8 cellular contexts compared by ENCODE assay signal in the genomic region with DNA sequence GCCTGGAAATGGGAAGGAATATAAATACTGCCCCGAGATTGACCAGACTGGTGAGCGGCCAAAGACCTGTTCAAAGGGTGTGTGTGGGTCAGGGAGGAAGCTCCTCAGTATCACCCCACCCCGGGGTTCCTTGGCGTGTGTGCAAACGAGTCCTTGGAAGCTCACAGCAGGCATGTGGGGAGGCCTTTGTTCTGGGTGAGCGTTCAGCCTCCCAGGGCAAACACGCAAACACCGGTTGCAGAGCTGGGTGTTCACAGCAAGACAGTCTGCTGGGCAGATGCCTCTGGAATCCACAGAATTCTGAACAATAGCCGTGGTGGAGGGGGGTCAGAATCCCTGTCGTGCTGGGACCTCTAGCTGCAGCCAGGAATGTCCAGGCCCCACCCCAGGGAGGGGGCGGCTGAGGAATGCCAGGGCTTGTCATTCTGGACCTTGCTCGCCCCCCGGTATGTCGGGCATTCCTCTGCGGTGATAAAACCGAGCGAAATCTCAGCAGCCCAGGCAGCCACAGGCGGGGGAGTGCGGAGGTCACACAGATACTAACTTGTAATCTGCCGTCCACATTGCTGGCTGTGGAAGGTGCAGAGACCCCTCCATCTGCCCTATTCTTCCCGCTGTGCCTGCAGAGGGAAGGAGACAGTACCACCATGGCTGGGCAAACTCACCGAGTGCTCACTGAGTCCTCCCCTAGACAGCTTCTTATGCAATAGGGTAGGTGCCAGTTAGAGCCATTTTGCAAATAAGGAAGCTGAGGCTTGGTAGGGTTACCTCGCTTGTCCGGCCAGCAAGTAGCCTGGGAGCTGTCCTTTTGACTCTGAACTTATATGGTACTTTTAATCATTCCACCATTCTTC. TPM values are rescaled to one million over a fixed set of nuclear protein-coding genes. Genes with fewer than 3 reads are reported as not detected.
DNase-seq lines count a peak whose midpoint lies in the region; ATAC-seq and TF ChIP-seq lines count a peak whose summit lies in the region.
"Not testable (repeated sequence)": the region's sequence is repeated elsewhere in the genome, so short reads cannot be mapped to it uniquely, and the experiment has no call there.

No MANE protein-coding gene starts in this region.

- peaks cover 28% of the 10 kb centered on the region for H3K4me1 ChIP-seq in CD8-positive, alpha-beta T cell (ENCODE audit: insufficient read depth, low read length)
- H3K4me1 ChIP-seq in OCI-LY1 (ENCODE audit: insufficient read depth, low read length, severe bottlenecking) (peaks cover 53% of the 10 kb centered on the region), body of pancreas (peaks cover 28% of the 10 kb centered on the region), cardiac muscle cell (ENCODE audit: low read depth) (peaks cover 13% of the 10 kb centered on the region), tibial nerve (peaks cover 0 to 38% (median 9%) of the 10 kb centered on the region in 4 donors)

- peak overlapping the region; percentile 64 for H3K4me3 Mint-ChIP-seq in CD8-positive, alpha-beta T cell
- H3K4me3 Mint-ChIP-seq in activated B cell treated with CpG ODN at 0.5 μM for 24 hours = peak overlapping the region; percentile 53
- H3K4me3 Mint-ChIP-seq in nephron = peak overlapping the region; percentile 42 to 77 (median 72)

- not testable (repeated sequence) for H3K27ac ChIP-seq in CD8-positive, alpha-beta T cell (ENCODE audit: low read depth, low read length)
- H3K27ac ChIP-seq in OCI-LY1 (ENCODE audit: low read depth, low read length, poor library complexity, severe bottlenecking) (peak overlapping the region; percentile 84), body of pancreas (peak overlapping the region in 2 of 4 donors; percentile 52 to 63), cardiac muscle cell (peak overlapping the region; percentile 73), tibial nerve (peak overlapping the region; percentile 48 to 79 (median 62))

- POLR2A ChIA-PET in CD8-positive, alpha-beta T cell (lab: Charles Lee) = interaction anchor here (1.1 to 5.1 kb wide), 6 partner anchors 18 to 91 kb away, joined by 3 to 50 read pairs (median 10); no protein-coding TSS in a partner anchor
- POLR2A ChIA-PET in activated B cell treated with CpG ODN at 0.5 μM for 24 hours (lab: Charles Lee) = interaction anchor here (0.8 to 11.7 kb wide), 13 partner anchors 14 to 118 kb away, joined by 3 to 281 read pairs (median 5); a partner anchor contains a TSS

- H4K20me1 ChIP-seq in OCI-LY1 (ENCODE audit: insufficient read depth, low read length) = not testable (repeated sequence)

- peaks cover 40% of the 10 kb centered on the region for H3K4me1 Mint-ChIP-seq in CD8-positive, alpha-beta T cell (ENCODE audit: low read depth)
- H3K4me1 Mint-ChIP-seq in activated B cell treated with CpG ODN at 0.5 μM for 24 hours (peaks cover 51% of the 10 kb centered on the region), nephron (peaks cover 36% of the 10 kb centered on the region)

- not testable (repeated sequence) for H3F3A ChIP-seq in OCI-LY1 (ENCODE audit: insufficient read depth, low read length)

- H3K9ac ChIP-seq in OCI-LY1 (ENCODE audit: low read length) = peak overlapping the region; percentile 52

- TF ChIP-seq CTCF in CD8-positive, alpha-beta T cell (IDR thresholded peaks at IDR 0.05); OCI-LY1 (IDR thresholded peaks at IDR 0.05; ENCODE audit: low read length); activated B cell treated with CpG ODN at 0.5 μM for 24 hours (IDR thresholded peaks at IDR 0.05); body of pancreas (IDR thresholded peaks at IDR 0.05); cardiac muscle cell (IDR thresholded peaks at IDR 0.05; ENCODE audit: low read depth, low read length); nephron (IDR thresholded peaks at IDR 0.05; ENCODE audit: unreplicated experiment in 3 of 3); tibial nerve (IDR thresholded peaks at IDR 0.05): not testable (repeated sequence)

- not testable (repeated sequence) for H3K27me3 Mint-ChIP-seq in CD8-positive, alpha-beta T cell (ENCODE audit: low read depth); activated B cell treated with CpG ODN at 0.5 μM for 24 hours
- peaks cover 62% of the 10 kb centered on the region for H3K27me3 Mint-ChIP-seq in nephron (ENCODE audit: low read depth)

- not testable (repeated sequence) for ATAC-seq in CD8-positive, alpha-beta T cell; activated B cell treated with CpG ODN at 0.5 μM for 24 hours (ENCODE audit: low read depth)
- peak; percentile 13 for ATAC-seq in body of pancreas

- not testable (repeated sequence) for H3K9me3 ChIP-seq in CD8-positive, alpha-beta T cell (ENCODE audit: low read length); OCI-LY1 (ENCODE audit: low read length); body of pancreas; cardiac muscle cell (ENCODE audit: low read depth); tibial nerve

- H3K36me3 Mint-ChIP-seq in CD8-positive, alpha-beta T cell = peaks cover 11% of the 10 kb centered on the region
- H3K36me3 Mint-ChIP-seq in activated B cell treated with CpG ODN at 0.5 μM for 24 hours (ENCODE audit: low read depth) = peaks cover 19% of the 10 kb centered on the region
- not testable (repeated sequence) for H3K36me3 Mint-ChIP-seq in nephron (ENCODE audit: low read depth)

- not testable (repeated sequence) for H3K9me3 Mint-ChIP-seq in CD8-positive, alpha-beta T cell; activated B cell treated with CpG ODN at 0.5 μM for 24 hours; nephron

- not testable (repeated sequence) for TF ChIP-seq EP300 in tibial nerve (IDR thresholded peaks at IDR 0.05)

- H3K79me2 ChIP-seq in OCI-LY1 (ENCODE audit: insufficient read depth, low read length) = peaks cover 36% of the 10 kb centered on the region

- H2AFZ ChIP-seq in OCI-LY1 (ENCODE audit: low read length) = not testable (repeated sequence)

- not testable (repeated sequence) for H3K4me3 ChIP-seq in CD8-positive, alpha-beta T cell (ENCODE audit: low read depth, low read length); OCI-LY1 (ENCODE audit: low read depth, low read length, poor library complexity, severe bottlenecking); body of pancreas; cardiac muscle cell; tibial nerve

- 77 to 85% methylated on average over 17 to 24 of the region's 24 CpGs for WGBS in body of pancreas, 2 donors
- 58 to 67% methylated on average over 22 to 24 of the region's 24 CpGs for WGBS in tibial nerve, 2 donors

- DNase-seq in CD8-positive, alpha-beta T cell; activated B cell treated with CpG ODN at 0.5 μM for 24 hours; tibial nerve (ENCODE audit: low spot score in 2 of 2): not testable (repeated sequence)
- DNase-seq in HuH-7 (ENCODE audit: low spot score) = peak; percentile 70
- peak in 1 of 4 donors; percentile 46 for DNase-seq in body of pancreas
- DNase-seq in cardiac muscle cell (ENCODE audit: low read depth in 1 of 2, low spot score in 1 of 2) = peak; percentile 78 to 84

- H3K27me3 ChIP-seq in CD8-positive, alpha-beta T cell (ENCODE audit: insufficient read depth, low read length); OCI-LY1 (ENCODE audit: insufficient read depth, low read length); body of pancreas; cardiac muscle cell: not testable (repeated sequence)
- H3K27me3 ChIP-seq in tibial nerve = peaks cover 0 to 22% of the 10 kb centered on the region in 2 donors

- H3K9me2 ChIP-seq in OCI-LY1 (ENCODE audit: low read depth, low read length) = not testable (repeated sequence)

- intact Hi-C loops in CD8-positive, alpha-beta T cell (cut with DNase I, micrococcal nuclease) = loop anchor here (1.0 kb wide), 3 partner anchors 20 to 91 kb away; no protein-coding TSS in a partner anchor
- intact Hi-C loops in activated B cell treated with CpG ODN at 0.5 μM for 24 hours (cut with micrococcal nuclease) = loop anchor here (1.0 to 5.0 kb wide), 8 partner anchors 20 to 567 kb away; a partner anchor contains a TSS
- intact Hi-C loops in body of pancreas (cut with DNase I) = loop anchor here (5.0 kb wide), 1 partner anchor 88 kb away; no protein-coding TSS in a partner anchor

- CTCF ChIA-PET in CD8-positive, alpha-beta T cell (lab: Charles Lee) = interaction anchor here (0.5 to 14.0 kb wide), 39 partner anchors 8 to 422 kb away, joined by 3 to 308 read pairs (median 5); a partner anchor contains a TSS
- CTCF ChIA-PET in activated B cell treated with CpG ODN at 0.5 μM for 24 hours (lab: Charles Lee) = interaction anchor here (0.8 to 12.1 kb wide), 24 partner anchors 9 to 234 kb away, joined by 3 to 292 read pairs (median 4); no protein-coding TSS in a partner anchor

- H3K27ac Mint-ChIP-seq in CD8-positive, alpha-beta T cell = not testable (repeated sequence)
- H3K27ac Mint-ChIP-seq in activated B cell treated with CpG ODN at 0.5 μM for 24 hours (peak overlapping the region; percentile 82), nephron (peak overlapping the region in 2 of 3 experiments; percentile 51 to 96)

- not testable (repeated sequence) for TF ChIP-seq POLR2A in body of pancreas (IDR thresholded peaks at IDR 0.05); tibial nerve (IDR thresholded peaks at IDR 0.05)

- not testable (repeated sequence) for H3K36me3 ChIP-seq in CD8-positive, alpha-beta T cell (ENCODE audit: insufficient read depth, low read length); body of pancreas (replicated peaks in 1 of 2; ENCODE audit: insufficient read depth in 1 of 2, low read depth in 2 of 2); cardiac muscle cell; tibial nerve
- H3K36me3 ChIP-seq in OCI-LY1 (ENCODE audit: insufficient read depth, low read length) = peaks cover 23% of the 10 kb centered on the region

- H3K4me2 ChIP-seq in OCI-LY1 (ENCODE audit: low read length) = not testable (repeated sequence)

RNA-seq across cellular contexts. Expression of a gene that starts 1.3 kb away (rescaled TPM):
- 100 to 1,000 TPM; 359 to 369 TPM for total RNA-seq in CD8-positive, alpha-beta T cell
- 106 and 111 TPM in 2 replicates for total RNA-seq in activated B cell treated with CpG ODN at 0.5 μM for 24 hours
- total RNA-seq in body of pancreas = 1 to 10 TPM; 1.6 to 3.4 TPM
- 5.4 and 7.4 TPM in 2 replicates for total RNA-seq in cardiac muscle cell
- polyA plus RNA-seq in cardiac muscle cell = 6.7 and 8.2 TPM in 2 replicates
- 1 to 10 TPM; 5.5 to 6.6 (median 6.0) TPM for total RNA-seq in tibial nerve

Comparison
In these comparisons a context has a peak if more than half of its experiments do, and no peak if none do; other contexts are left out.
1. RNA of a gene that starts 1.3 kb away (total RNA-seq): 359 to 369 TPM in CD8-positive, alpha-beta T cell and 106 to 111 TPM in activated B cell treated with CpG ODN at 0.5 μM for 24 hours; 5.5 to 6.6 TPM in tibial nerve, 5.4 to 7.4 TPM in cardiac muscle cell and 1.6 to 3.4 TPM in body of pancreas; every median in the first group is over 10 times any median in the second.
2. Peak in every context shown above with its lines, with median percentiles within 50 percentile points of each other: H3K4me3 Mint-ChIP-seq.